In the genomic region with DNA sequence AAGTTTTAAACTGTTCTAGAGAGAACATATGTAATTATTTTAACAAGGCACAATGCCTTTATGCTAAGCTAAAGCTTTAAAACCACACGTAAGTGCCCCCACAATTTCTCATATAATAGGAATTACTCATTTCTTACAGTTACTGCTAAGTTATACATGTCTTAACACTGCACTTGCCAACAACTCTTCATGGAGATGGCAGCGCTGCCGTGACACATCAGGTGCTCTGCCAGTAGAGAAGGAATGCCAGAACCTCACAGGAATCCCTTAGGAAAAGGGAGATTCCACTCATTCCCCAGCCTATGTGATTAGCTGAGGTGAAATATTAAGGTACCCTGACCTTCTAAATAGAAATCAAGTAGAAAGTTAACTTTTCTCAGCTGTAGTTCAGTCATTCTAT, we compare ENCODE assay signal across 2 cellular contexts.
TF ChIP-seq lines count a peak whose summit lies in the region.

No MANE protein-coding gene starts in this region.

TF ChIP-seq in liver, 16 proteins besides CTCF, POLR2A, EP300 and RAD21:
- TF ChIP-seq SP1 (IDR thresholded peaks at IDR 0.05) (no peak), NR2F2 (IDR thresholded peaks at IDR 0.05) (no peak), HNF4A (conservative IDR thresholded peaks at IDR 0.05) (no peak), JUND (IDR thresholded peaks at IDR 0.05) (no peak), EGR1 (IDR thresholded peaks at IDR 0.05; ENCODE audit: low read depth in 2 of 2) (no peak), FOXA1 (IDR thresholded peaks at IDR 0.05) (no peak), GABPA (IDR thresholded peaks at IDR 0.05 in 1 of 2, conservative IDR thresholded peaks at IDR 0.05 in 1 of 2) (no peak), FOXA2 (IDR thresholded peaks at IDR 0.05) (no peak), YY1 (IDR thresholded peaks at IDR 0.05) (no peak), HNF4G (IDR thresholded peaks at IDR 0.05) (no peak), RXRA (IDR thresholded peaks at IDR 0.05) (no peak), TAF1 (conservative IDR thresholded peaks at IDR 0.05) (no peak)
- TF ChIP-seq, protein P1, sequence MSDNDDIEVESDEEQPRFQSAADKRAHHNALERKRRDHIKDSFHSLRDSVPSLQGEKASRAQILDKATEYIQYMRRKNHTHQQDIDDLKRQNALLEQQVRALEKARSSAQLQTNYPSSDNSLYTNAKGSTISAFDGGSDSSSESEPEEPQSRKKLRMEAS (IDR thresholded peaks at IDR 0.05): no peak
- TF ChIP-seq, protein P2, sequence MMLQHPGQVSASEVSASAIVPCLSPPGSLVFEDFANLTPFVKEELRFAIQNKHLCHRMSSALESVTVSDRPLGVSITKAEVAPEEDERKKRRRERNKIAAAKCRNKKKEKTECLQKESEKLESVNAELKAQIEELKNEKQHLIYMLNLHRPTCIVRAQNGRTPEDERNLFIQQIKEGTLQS (IDR thresholded peaks at IDR 0.05): no peak
- TF ChIP-seq, protein P3, sequence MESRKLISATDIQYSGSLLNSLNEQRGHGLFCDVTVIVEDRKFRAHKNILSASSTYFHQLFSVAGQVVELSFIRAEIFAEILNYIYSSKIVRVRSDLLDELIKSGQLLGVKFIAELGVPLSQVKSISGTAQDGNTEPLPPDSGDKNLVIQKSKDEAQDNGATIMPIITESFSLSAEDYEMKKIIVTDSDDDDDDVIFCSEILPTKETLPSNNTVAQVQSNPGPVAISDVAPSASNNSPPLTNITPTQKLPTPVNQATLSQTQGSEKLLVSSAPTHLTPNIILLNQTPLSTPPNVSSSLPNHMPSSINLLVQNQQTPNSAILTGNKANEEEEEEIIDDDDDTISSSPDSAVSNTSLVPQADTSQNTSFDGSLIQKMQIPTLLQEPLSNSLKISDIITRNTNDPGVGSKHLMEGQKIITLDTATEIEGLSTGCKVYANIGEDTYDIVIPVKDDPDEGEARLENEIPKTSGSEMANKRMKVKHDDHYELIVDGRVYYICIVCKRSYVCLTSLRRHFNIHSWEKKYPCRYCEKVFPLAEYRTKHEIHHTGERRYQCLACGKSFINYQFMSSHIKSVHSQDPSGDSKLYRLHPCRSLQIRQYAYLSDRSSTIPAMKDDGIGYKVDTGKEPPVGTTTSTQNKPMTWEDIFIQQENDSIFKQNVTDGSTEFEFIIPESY (IDR thresholded peaks at IDR 0.05): no peak
- TF ChIP-seq, protein P4, sequence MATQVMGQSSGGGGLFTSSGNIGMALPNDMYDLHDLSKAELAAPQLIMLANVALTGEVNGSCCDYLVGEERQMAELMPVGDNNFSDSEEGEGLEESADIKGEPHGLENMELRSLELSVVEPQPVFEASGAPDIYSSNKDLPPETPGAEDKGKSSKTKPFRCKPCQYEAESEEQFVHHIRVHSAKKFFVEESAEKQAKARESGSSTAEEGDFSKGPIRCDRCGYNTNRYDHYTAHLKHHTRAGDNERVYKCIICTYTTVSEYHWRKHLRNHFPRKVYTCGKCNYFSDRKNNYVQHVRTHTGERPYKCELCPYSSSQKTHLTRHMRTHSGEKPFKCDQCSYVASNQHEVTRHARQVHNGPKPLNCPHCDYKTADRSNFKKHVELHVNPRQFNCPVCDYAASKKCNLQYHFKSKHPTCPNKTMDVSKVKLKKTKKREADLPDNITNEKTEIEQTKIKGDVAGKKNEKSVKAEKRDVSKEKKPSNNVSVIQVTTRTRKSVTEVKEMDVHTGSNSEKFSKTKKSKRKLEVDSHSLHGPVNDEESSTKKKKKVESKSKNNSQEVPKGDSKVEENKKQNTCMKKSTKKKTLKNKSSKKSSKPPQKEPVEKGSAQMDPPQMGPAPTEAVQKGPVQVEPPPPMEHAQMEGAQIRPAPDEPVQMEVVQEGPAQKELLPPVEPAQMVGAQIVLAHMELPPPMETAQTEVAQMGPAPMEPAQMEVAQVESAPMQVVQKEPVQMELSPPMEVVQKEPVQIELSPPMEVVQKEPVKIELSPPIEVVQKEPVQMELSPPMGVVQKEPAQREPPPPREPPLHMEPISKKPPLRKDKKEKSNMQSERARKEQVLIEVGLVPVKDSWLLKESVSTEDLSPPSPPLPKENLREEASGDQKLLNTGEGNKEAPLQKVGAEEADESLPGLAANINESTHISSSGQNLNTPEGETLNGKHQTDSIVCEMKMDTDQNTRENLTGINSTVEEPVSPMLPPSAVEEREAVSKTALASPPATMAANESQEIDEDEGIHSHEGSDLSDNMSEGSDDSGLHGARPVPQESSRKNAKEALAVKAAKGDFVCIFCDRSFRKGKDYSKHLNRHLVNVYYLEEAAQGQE (IDR thresholded peaks at IDR 0.05): no peak
TF ChIP-seq in liver: peak in this region for 0.

TF ChIP-seq in HepG2, 621 proteins besides CTCF, POLR2A, EP300 and RAD21:
- TF ChIP-seq, protein P5, sequence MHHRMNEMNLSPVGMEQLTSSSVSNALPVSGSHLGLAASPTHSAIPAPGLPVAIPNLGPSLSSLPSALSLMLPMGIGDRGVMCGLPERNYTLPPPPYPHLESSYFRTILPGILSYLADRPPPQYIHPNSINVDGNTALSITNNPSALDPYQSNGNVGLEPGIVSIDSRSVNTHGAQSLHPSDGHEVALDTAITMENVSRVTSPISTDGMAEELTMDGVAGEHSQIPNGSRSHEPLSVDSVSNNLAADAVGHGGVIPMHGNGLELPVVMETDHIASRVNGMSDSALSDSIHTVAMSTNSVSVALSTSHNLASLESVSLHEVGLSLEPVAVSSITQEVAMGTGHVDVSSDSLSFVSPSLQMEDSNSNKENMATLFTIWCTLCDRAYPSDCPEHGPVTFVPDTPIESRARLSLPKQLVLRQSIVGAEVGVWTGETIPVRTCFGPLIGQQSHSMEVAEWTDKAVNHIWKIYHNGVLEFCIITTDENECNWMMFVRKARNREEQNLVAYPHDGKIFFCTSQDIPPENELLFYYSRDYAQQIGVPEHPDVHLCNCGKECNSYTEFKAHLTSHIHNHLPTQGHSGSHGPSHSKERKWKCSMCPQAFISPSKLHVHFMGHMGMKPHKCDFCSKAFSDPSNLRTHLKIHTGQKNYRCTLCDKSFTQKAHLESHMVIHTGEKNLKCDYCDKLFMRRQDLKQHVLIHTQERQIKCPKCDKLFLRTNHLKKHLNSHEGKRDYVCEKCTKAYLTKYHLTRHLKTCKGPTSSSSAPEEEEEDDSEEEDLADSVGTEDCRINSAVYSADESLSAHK (CRISPR knock-in tag; IDR thresholded peaks at IDR 0.05; ENCODE audit: borderline replicate concordance): no peak
- TF ChIP-seq ZNF549 (CRISPR knock-in tag; IDR thresholded peaks at IDR 0.05) (no peak), PAX8 (CRISPR knock-in tag; IDR thresholded peaks at IDR 0.05; ENCODE audit: borderline replicate concordance) (no peak), ZNF224 (CRISPR knock-in tag; IDR thresholded peaks at IDR 0.05) (no peak), ZSCAN25 (CRISPR knock-in tag; IDR thresholded peaks at IDR 0.05) (no peak), MIER3 (CRISPR knock-in tag; IDR thresholded peaks at IDR 0.05; ENCODE audit: borderline replicate concordance) (no peak), PLRG1 (conservative IDR thresholded peaks at IDR 0.05) (no peak)
- TF ChIP-seq, protein P6, sequence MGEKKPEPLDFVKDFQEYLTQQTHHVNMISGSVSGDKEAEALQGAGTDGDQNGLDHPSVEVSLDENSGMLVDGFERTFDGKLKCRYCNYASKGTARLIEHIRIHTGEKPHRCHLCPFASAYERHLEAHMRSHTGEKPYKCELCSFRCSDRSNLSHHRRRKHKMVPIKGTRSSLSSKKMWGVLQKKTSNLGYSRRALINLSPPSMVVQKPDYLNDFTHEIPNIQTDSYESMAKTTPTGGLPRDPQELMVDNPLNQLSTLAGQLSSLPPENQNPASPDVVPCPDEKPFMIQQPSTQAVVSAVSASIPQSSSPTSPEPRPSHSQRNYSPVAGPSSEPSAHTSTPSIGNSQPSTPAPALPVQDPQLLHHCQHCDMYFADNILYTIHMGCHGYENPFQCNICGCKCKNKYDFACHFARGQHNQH (CRISPR knock-in tag; IDR thresholded peaks at IDR 0.05): no peak
- TF ChIP-seq, protein P7, sequence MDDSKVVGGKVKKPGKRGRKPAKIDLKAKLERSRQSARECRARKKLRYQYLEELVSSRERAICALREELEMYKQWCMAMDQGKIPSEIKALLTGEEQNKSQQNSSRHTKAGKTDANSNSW (CRISPR knock-in tag; IDR thresholded peaks at IDR 0.05; ENCODE audit: borderline replicate concordance): no peak
TF ChIP-seq in HepG2: peak in this region for 0.
